ENCODE assay signal across 8 cellular contexts in the genomic region with DNA sequence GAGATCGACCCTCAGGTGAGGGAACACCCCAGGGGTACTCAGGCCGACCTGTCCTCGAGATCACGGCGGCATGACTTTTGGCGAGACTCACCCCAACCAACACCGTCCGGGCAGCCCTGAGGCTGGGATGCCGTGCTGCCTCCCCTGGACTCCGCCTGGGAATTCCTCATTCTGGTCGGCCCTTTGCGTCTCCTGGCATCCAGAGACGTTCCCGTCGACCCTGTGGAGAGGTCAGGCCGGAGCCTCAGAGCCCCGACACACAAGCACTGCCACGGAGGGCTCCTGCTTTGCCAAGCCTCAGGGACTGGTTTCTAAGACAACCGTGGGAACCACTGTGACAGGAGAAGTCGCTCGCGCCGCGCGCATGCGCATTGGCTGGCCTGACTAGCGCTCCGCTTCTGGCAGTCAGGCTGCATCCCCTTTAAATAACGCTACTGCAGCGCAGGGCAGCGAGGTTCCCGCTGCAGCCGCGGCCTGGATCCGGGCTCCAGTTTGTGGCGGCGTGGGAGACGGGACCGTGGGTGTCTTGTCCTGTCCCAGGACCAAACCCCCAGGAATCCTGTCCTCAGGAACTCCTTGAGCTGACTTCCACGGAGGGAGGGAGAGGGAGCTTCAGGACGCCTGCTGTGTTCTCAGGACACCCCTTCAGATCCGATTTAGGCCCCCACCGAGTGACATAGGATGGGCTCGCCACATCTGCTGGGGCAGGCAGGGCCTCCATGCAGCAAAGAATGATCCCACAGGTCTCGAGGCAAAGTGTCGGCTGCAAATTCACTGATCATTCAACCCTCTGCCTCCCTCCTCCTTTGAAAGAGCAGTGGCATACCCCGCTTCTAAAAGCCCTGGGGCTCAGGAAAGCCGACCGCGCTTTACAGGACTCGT.
DNase-seq lines count a peak whose midpoint lies in the region; ATAC-seq and TF ChIP-seq lines count a peak whose summit lies in the region.

No MANE protein-coding gene starts in this region.

- 12 to 32% (median 22%) methylated on average over 45 to 51 of the region's 51 CpGs for WGBS in ovary, 3 donors
- WGBS in upper lobe of left lung, 2 donors: 30 to 38% methylated on average over 21 to 41 of the region's 51 CpGs

- no peak for TF ChIP-seq EP300 in ovary (IDR thresholded peaks at IDR 0.05)
- no peak for TF ChIP-seq EP300 in upper lobe of left lung (IDR thresholded peaks at IDR 0.05)

- H3K36me3 ChIP-seq in CD8-positive, alpha-beta T cell (ENCODE audit: insufficient read depth, low read length): no peaks in the 10 kb centered on the region
- H3K36me3 ChIP-seq in ovary: no peaks in the 10 kb centered on the region
- no peaks in the 10 kb centered on the region for H3K36me3 ChIP-seq in upper lobe of left lung

- DNase-seq in CD8-positive, alpha-beta T cell: peak in 6 of 7 experiments; percentile 65 to 82 (median 72)
- DNase-seq in RPMI8226 (peak; percentile 68), germinal center (ENCODE audit: low spot score) (peak; percentile 55), ovary (peak; percentile 54 to 73 (median 68)), upper lobe of left lung (peak; percentile 60 to 96)
- peak; percentile 19 for DNase-seq in activated gamma-delta T cell treated with anti-CD3 and anti-CD28 coated beads, Interleukin-2, amount 50 U/mL, for 16 hours (ENCODE audit: low read depth)

- no peaks in the 10 kb centered on the region for H3K9me3 Mint-ChIP-seq in CD8-positive, alpha-beta T cell

- no peak overlapping the region for H3K4me3 ChIP-seq in CD8-positive, alpha-beta T cell (ENCODE audit: low read depth, low read length)
- H3K4me3 ChIP-seq in ovary: no peak overlapping the region
- peak overlapping the region in 2 of 4 donors; percentile 29 to 32 for H3K4me3 ChIP-seq in upper lobe of left lung

- intact Hi-C loops in CD8-positive, alpha-beta T cell (cut with DNase I, micrococcal nuclease): no loop called here
- intact Hi-C loops in ovary (cut with DNase I): no loop called here

- POLR2A ChIA-PET in CD8-positive, alpha-beta T cell (lab: Charles Lee): no interaction called here

- H3K27ac ChIP-seq in CD8-positive, alpha-beta T cell (ENCODE audit: low read depth, low read length): no peak overlapping the region
- H3K27ac ChIP-seq in ovary (no peak overlapping the region), upper lobe of left lung (peak overlapping the region in 1 of 4 donors; percentile 32)

- peak overlapping the region; percentile 83 for H3K4me3 Mint-ChIP-seq in CD8-positive, alpha-beta T cell

- peaks cover 26% of the 10 kb centered on the region for H3K27me3 ChIP-seq in CD8-positive, alpha-beta T cell (ENCODE audit: insufficient read depth, low read length)
- no peaks in the 10 kb centered on the region for H3K27me3 ChIP-seq in ovary
- H3K27me3 ChIP-seq in upper lobe of left lung: peaks cover 0 to 8% (median 3%) of the 10 kb centered on the region in 4 donors

- H3K9me3 ChIP-seq in CD8-positive, alpha-beta T cell (ENCODE audit: low read length): no peaks in the 10 kb centered on the region
- no peaks in the 10 kb centered on the region for H3K9me3 ChIP-seq in ovary
- H3K9me3 ChIP-seq in upper lobe of left lung: no peaks in the 10 kb centered on the region

- TF ChIP-seq POLR2A in ovary (IDR thresholded peaks at IDR 0.05): no peak
- TF ChIP-seq POLR2A in upper lobe of left lung (IDR thresholded peaks at IDR 0.05): no peak

- CTCF ChIA-PET in CD8-positive, alpha-beta T cell (lab: Charles Lee): no interaction called here

- H3K36me3 Mint-ChIP-seq in CD8-positive, alpha-beta T cell: no peaks in the 10 kb centered on the region

- no peak overlapping the region for H3K27ac Mint-ChIP-seq in CD8-positive, alpha-beta T cell

- peaks cover 46% of the 10 kb centered on the region for H3K4me1 ChIP-seq in CD8-positive, alpha-beta T cell (ENCODE audit: insufficient read depth, low read length)
- H3K4me1 ChIP-seq in ovary (ENCODE audit: insufficient read depth) (peaks cover 7% of the 10 kb centered on the region), upper lobe of left lung (peaks cover 25 to 51% (median 37%) of the 10 kb centered on the region in 4 donors)

- H3K4me1 Mint-ChIP-seq in CD8-positive, alpha-beta T cell (ENCODE audit: low read depth): peaks cover 50% of the 10 kb centered on the region

- H3K27me3 Mint-ChIP-seq in CD8-positive, alpha-beta T cell (ENCODE audit: low read depth): peaks cover 70% of the 10 kb centered on the region

- peak; percentile 68 for ATAC-seq in CD8-positive, alpha-beta T cell
- ATAC-seq in HG02884 (IDR thresholded peaks at IDR 0.05; ENCODE audit: unreplicated experiment): peak; percentile 44
- ATAC-seq in upper lobe of left lung (ENCODE audit: low FRiP score in 2 of 2): peak; percentile 44 to 54
- ATAC-seq in GM21390 (IDR thresholded peaks at IDR 0.05; ENCODE audit: unreplicated experiment): no peak

- no peak for TF ChIP-seq CTCF in CD8-positive, alpha-beta T cell (IDR thresholded peaks at IDR 0.05)
- TF ChIP-seq CTCF in ovary (IDR thresholded peaks at IDR 0.05) (no peak), upper lobe of left lung (IDR thresholded peaks at IDR 0.05) (no peak)

Comparison
In these comparisons a context has a peak if more than half of its experiments do, and no peak if none do; other contexts are left out.
1. DNase-seq: peak in every context shown above with its lines; median percentile 78 in upper lobe of left lung; 72 in CD8-positive, alpha-beta T cell; 68 in RPMI8226; 68 in ovary; 55 in germinal center; 19 in activated gamma-delta T cell treated with anti-CD3 and anti-CD28 coated beads, Interleukin-2, amount 50 U/mL, for 16 hours.